In genomic region chr16:88653606-88654362, GRCh38 we compare ENCODE assay signal across 1 cellular context.
TF ChIP-seq lines count a peak whose summit lies in the region.

No MANE protein-coding gene starts in this region.

TF ChIP-seq in HepG2, 621 proteins besides CTCF, POLR2A, EP300 and RAD21:
- no peak for TF ChIP-seq REL (CRISPR knock-in tag; conservative IDR thresholded peaks at IDR 0.05)
- TF ChIP-seq AGO1 (IDR thresholded peaks at IDR 0.05; ENCODE audit: low read depth, low read length, poor library complexity, severe bottlenecking): peak; percentile 38
- TF ChIP-seq AHR (CRISPR knock-in tag; IDR thresholded peaks at IDR 0.05): 0 out of 2 replicates have a peak, but pooled peaks have one; percentile 27
- peak; percentile 6; the same call in 1 of the 2 replicates for TF ChIP-seq NRL (CRISPR knock-in tag; IDR thresholded peaks at IDR 0.05; ENCODE audit: borderline replicate concordance)
- no peak for TF ChIP-seq ZNF143 (CRISPR knock-in tag; IDR thresholded peaks at IDR 0.05)
